ENCODE assay signal across 11 cellular contexts in the genomic region with DNA sequence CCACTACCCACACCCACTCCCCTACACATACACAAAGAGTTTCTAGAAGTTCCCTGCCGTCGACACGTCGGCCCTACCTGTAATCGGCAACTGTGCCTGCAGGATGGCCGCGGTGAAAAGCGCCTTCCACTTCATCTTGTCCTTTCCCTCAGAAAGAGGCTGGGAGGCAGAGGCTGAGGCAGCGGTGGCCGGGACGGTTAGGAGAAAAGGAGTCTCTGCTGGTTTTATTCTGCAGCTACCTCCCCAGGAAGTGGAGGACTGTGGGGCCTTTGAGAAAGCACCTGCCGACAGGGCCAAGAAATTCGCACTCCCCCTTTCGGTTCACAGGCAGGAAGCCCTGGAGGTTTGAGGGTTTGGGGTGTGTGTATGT. TPM values are rescaled to one million over a fixed set of nuclear protein-coding genes. Genes with fewer than 3 reads are reported as not detected.
DNase-seq lines count a peak whose midpoint lies in the region; ATAC-seq, FAIRE-seq and TF ChIP-seq lines count a peak whose summit lies in the region.
"Had no signal": no experiment of that assay in that cellular context is flagged by ENCODE, and none has a peak within 500 bp of the region (broad histone marks: within the 10 kb centered on the region; RNA-seq: fewer than 3 reads in every experiment).

A gene (minus strand): TSS at position 199 of the 370 bp plus-strand sequence. CDS start 64 bp downstream, at position 135.

- H3K36me3 ChIP-seq in K562 (ENCODE audit: control insufficient read depth, insufficient read depth, low read length), result no peaks in the 10 kb centered on the region

- TF ChIP-seq CTCF in K562 (IDR thresholded peaks at IDR 0.05 in 2 of 3, conservative IDR thresholded peaks at IDR 0.05 in 1 of 3; ENCODE audit: insufficient read depth in 2 of 3, low read depth in 1 of 3, low read length in 3 of 3) (no peak), RWPE1 (conservative IDR thresholded peaks at IDR 0.05; ENCODE audit: low read depth) (no peak), D721Med (IDR thresholded peaks at IDR 0.05; ENCODE audit: insufficient read depth, missing control alignments) (no peak)

- no peak for TF ChIP-seq EP300 in K562 (IDR thresholded peaks at IDR 0.05; ENCODE audit: low read length)

- peak within 1 kb of the TSS; percentile 97 for H2AFZ ChIP-seq in K562 (ENCODE audit: low read depth, low read length)

- peak within 1 kb of the TSS; percentile 68 for H3K4me2 ChIP-seq in K562 (ENCODE audit: insufficient read depth, low read length)

- CTCF ChIA-PET in K562 (lab: Yijun Ruan, JAX; ENCODE audit: low intra/inter-chr PET ratio), result no interaction called here
- CTCF ChIA-PET in RWPE1 (lab: Yijun Ruan, JAX), result interaction anchor here (0.7 kb wide), 1 partner anchor 126 kb away, joined by 3 read pairs; no protein-coding TSS in a partner anchor

- no peak for TF ChIP-seq POLR2A in K562 (conservative IDR thresholded peaks at IDR 0.05)

- H3K4me1 ChIP-seq in K562 (replicated peaks in 1 of 2; ENCODE audit: control insufficient read depth in 2 of 2, insufficient read depth in 2 of 2, low read length in 2 of 2), result peaks cover 9 to 12% of the 10 kb centered on the region in 2 experiments; a peak in 4 of 5 replicates
- H3K4me1 ChIP-seq: body of pancreas had no signal

- no peaks in the 10 kb centered on the region for H3K9me1 ChIP-seq in K562 (ENCODE audit: control insufficient read depth, insufficient read depth, low read length)

- H3K27ac ChIP-seq in K562 (ENCODE audit: extremely low read depth, low read depth, low read length), result peak within 1 kb of the TSS; percentile 26; the same call in 1 of the 3 replicates
- no peak within 1 kb of the TSS for H3K27ac ChIP-seq in RWPE1
- H3K27ac ChIP-seq: body of pancreas had no signal

- POLR2A ChIA-PET in K562 (lab: Yijun Ruan, JAX), result interaction anchor here (0.7 to 2.3 kb wide), 5 partner anchors 10 to 23 kb away, joined by 3 to 7 read pairs (median 5); no protein-coding TSS in a partner anchor
- POLR2A ChIA-PET in RWPE1 (lab: Yijun Ruan, JAX; ENCODE audit: low non-redundant PET), result no interaction called here

- H3K9me3 ChIP-seq in K562 (replicated peaks; ENCODE audit: control insufficient read depth, insufficient read depth, low read depth, low read length), result no peaks in the 10 kb centered on the region
- H3K9me3 ChIP-seq: body of pancreas had no signal

- in situ Hi-C loops in K562 (cut with MboI), result no loop called here

- intact Hi-C loops in K562 (cut with micrococcal nuclease), result no loop called here

- 70% methylated on average over 14 of the region's 14 CpGs for WGBS in K562 (ENCODE audit: insufficient coverage, low coverage, missing lambda C conversion rate)

- FAIRE-seq in K562 (lab: Jason Lieb, UNC) (no peak), D721Med (lab: Jason Lieb, UNC) (no peak)

- no peak within 1 kb of the TSS for H3K4me3 ChIP-seq in K562
- H3K4me3 ChIP-seq: body of pancreas had no signal

- DNase-seq in activated CD4-positive, alpha-beta T cell treated with anti-CD3 and anti-CD28 coated beads, Interleukin-2, amount 50 U/mL, for 24 hours (ENCODE audit: low read depth in 1 of 2, low spot score in 1 of 2), result peak; percentile 48 to 71
- DNase-seq in K562 (ENCODE audit: extremely low read depth in 1 of 4, low spot score in 3 of 4) (no peak), RWPE1 (ENCODE audit: low spot score) (no peak), NCI-H345 treated with DMSO at 0.1 percent for 48 hours (lab: John Stamatoyannopoulos, UW; ENCODE audit: unreplicated experiment) (no peak), NCI-H1436 (lab: John Stamatoyannopoulos, UW) (no peak), D721Med (ENCODE audit: insufficient read length, low spot score) (no peak)
- peak; percentile 51 to 75 for DNase-seq in stimulated activated CD4-positive, alpha-beta T cell treated with anti-CD3 and anti-CD28 coated beads, Interleukin-4, amount 100 ng/mL, for 4 hours
- DNase-seq: body of pancreas, C1 segment of cervical spinal cord, NCI-H82 had no signal

- peak within 1 kb of the TSS; percentile 45 to 78; a peak in 3 of 4 replicates for H3K9ac ChIP-seq in K562 (ENCODE audit: insufficient read depth in 1 of 2, low read depth in 2 of 2, low read length in 2 of 2)

- H3K27me3 ChIP-seq in K562 (ENCODE audit: control insufficient read depth in 2 of 2, insufficient read depth in 2 of 2, low read length in 2 of 2), result no peaks in the 10 kb centered on the region

- peak; percentile 47 for ATAC-seq in GM18502 (IDR thresholded peaks at IDR 0.05; ENCODE audit: poor library complexity, unreplicated experiment)
- ATAC-seq in K562, result no peak
- ATAC-seq: body of pancreas had no signal

- no peaks in the 10 kb centered on the region for H3K79me2 ChIP-seq in K562 (ENCODE audit: control insufficient read depth, insufficient read depth, low read length)

- TF ChIP-seq RAD21 in K562 (CRISPR knock-in tag; conservative IDR thresholded peaks at IDR 0.05 in 1 of 2, IDR thresholded peaks at IDR 0.05 in 1 of 2), result no peak

- H4K20me1 ChIP-seq in K562 (replicated peaks; ENCODE audit: control insufficient read depth, insufficient read depth, low read length), result no peaks in the 10 kb centered on the region

- no TSS peak for BruUV-seq in K562 (replicated peaks; lab: Mats Ljungman, UMichigan)

TF ChIP-seq in K562, 482 proteins besides CTCF, POLR2A, EP300 and RAD21 (continues in another document):
- TF ChIP-seq CTBP1 (IDR thresholded peaks at IDR 0.05; ENCODE audit: borderline replicate concordance) (no peak), SMARCE1 (IDR thresholded peaks at IDR 0.05) (no peak), NFIX (CRISPR knock-in tag; IDR thresholded peaks at IDR 0.05; ENCODE audit: low read depth) (no peak), ZKSCAN8 (CRISPR knock-in tag; IDR thresholded peaks at IDR 0.05) (0 out of 2 replicates have a peak, but pooled peaks have one; percentile 11), NFIC (IDR thresholded peaks at IDR 0.05) (0 out of 2 replicates have a peak, but pooled peaks have one; percentile 5), THRAP3 (IDR thresholded peaks at IDR 0.05; ENCODE audit: borderline replicate concordance) (peak; percentile 96; the same call in 1 of the 2 replicates)
- TF ChIP-seq, protein P1, sequence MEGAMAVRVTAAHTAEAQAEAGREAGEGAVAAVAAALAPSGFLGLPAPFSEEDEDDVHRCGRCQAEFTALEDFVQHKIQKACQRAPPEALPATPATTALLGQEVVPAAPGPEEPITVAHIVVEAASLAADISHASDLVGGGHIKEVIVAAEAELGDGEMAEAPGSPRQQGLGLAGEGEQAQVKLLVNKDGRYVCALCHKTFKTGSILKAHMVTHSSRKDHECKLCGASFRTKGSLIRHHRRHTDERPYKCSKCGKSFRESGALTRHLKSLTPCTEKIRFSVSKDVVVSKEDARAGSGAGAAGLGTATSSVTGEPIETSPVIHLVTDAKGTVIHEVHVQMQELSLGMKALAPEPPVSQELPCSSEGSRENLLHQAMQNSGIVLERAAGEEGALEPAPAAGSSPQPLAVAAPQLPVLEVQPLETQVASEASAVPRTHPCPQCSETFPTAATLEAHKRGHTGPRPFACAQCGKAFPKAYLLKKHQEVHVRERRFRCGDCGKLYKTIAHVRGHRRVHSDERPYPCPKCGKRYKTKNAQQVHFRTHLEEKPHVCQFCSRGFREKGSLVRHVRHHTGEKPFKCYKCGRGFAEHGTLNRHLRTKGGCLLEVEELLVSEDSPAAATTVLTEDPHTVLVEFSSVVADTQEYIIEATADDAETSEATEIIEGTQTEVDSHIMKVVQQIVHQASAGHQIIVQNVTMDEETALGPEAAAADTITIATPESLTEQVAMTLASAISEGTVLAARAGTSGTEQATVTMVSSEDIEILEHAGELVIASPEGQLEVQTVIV (CRISPR knock-in tag; IDR thresholded peaks at IDR 0.05; ENCODE audit: borderline replicate concordance), result no peak
- TF ChIP-seq, protein P2, sequence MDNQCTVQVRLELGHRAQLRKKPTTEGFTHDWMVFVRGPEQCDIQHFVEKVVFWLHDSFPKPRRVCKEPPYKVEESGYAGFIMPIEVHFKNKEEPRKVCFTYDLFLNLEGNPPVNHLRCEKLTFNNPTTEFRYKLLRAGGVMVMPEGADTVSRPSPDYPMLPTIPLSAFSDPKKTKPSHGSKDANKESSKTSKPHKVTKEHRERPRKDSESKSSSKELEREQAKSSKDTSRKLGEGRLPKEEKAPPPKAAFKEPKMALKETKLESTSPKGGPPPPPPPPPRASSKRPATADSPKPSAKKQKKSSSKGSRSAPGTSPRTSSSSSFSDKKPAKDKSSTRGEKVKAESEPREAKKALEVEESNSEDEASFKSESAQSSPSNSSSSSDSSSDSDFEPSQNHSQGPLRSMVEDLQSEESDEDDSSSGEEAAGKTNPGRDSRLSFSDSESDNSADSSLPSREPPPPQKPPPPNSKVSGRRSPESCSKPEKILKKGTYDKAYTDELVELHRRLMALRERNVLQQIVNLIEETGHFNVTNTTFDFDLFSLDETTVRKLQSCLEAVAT (IDR thresholded peaks at IDR 0.05), result peak in 1 of 2 experiments; percentile 93; a peak in 2 of 4 replicates
- TF ChIP-seq, protein P3, sequence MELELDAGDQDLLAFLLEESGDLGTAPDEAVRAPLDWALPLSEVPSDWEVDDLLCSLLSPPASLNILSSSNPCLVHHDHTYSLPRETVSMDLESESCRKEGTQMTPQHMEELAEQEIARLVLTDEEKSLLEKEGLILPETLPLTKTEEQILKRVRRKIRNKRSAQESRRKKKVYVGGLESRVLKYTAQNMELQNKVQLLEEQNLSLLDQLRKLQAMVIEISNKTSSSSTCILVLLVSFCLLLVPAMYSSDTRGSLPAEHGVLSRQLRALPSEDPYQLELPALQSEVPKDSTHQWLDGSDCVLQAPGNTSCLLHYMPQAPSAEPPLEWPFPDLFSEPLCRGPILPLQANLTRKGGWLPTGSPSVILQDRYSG (tag; conservative IDR thresholded peaks at IDR 0.05; ENCODE audit: low read depth), result no peak

RNA-seq across cellular contexts. Expression of the gene that starts here (rescaled TPM):
- 0.44 TPM in 1 of 2 replicates, not detected in the other for total RNA-seq in K562 (2011; cell fraction: chromatin; rRNA removed; ENCODE audit: low replicate concordance)
- 0.50 and 0.53 TPM in 2 replicates for total RNA-seq in K562 (2011; cell fraction: nucleolus; rRNA removed)
- 0.15 and 0.23 TPM in 2 replicates for total RNA-seq in K562 (2011; cell fraction: nucleoplasm; rRNA removed)
- total RNA-seq in K562 (2014; rRNA removed), result 0.12 TPM in 1 of 2 replicates, not detected in the other
- not detected in 2 replicates for total RNA-seq in K562 (2014; rRNA removed; fragmentation: Illumina TruSeq; extraction: Trizol)
- total RNA-seq in K562 (2015; rRNA removed; fragmentation: Illumina TruSeq; extraction: Trizol), result 0.18 TPM in 1 of 2 replicates, not detected in the other
- total RNA-seq in K562 (2021), result 0.22 and 0.42 TPM in 2 replicates
- 0.08 and 0.18 TPM in 2 replicates for polyA plus RNA-seq in K562 (2011; rRNA removed)
- 0.12 TPM in 1 of 2 replicates, not detected in the other for polyA plus RNA-seq in K562 (2011; cell fraction: cytosol; rRNA removed)
- 0.27 and 0.43 TPM in 2 replicates for polyA plus RNA-seq in K562 (2011; cell fraction: nucleus; rRNA removed)
- 0.20 and 0.21 TPM in 2 replicates for polyA plus RNA-seq in K562 (2012)
- not detected in 2 replicates for polyA plus RNA-seq in K562 (2014; fragmentation: Illumina TruSeq; extraction: Trizol)
- polyA plus RNA-seq in K562 (2014; fragmentation: Nextera tagmentation; extraction: Ambion mirVana), result not detected
- 0.37 and 0.55 TPM in 2 replicates for polyA plus RNA-seq in K562 (2014; rRNA removed)
- not detected in 2 replicates for polyA minus RNA-seq in K562 (2011; rRNA and poly(A)+ RNA removed)
- polyA minus RNA-seq in K562 (2011; cell fraction: cytosol; rRNA and poly(A)+ RNA removed), result not detected in 2 replicates
- not detected in 2 replicates for polyA minus RNA-seq in K562 (2011; cell fraction: nucleus; rRNA and poly(A)+ RNA removed)

Comparison
In these comparisons a context has a peak if more than half of its experiments do, and no peak if none do; other contexts are left out.
1. DNase-seq: peak in activated CD4-positive, alpha-beta T cell treated with anti-CD3 and anti-CD28 coated beads, Interleukin-2, amount 50 U/mL, for 24 hours (2 of 2) and stimulated activated CD4-positive, alpha-beta T cell treated with anti-CD3 and anti-CD28 coated beads, Interleukin-4, amount 100 ng/mL, for 4 hours (2 of 2); none in K562 (0 of 4), RWPE1 (single experiment), NCI-H345 treated with DMSO at 0.1 percent for 48 hours (single experiment), NCI-H1436 (single experiment) and D721Med (single experiment).